In genomic region chr21:15617968-15618367, GRCh38 we compare ENCODE assay signal across 13 cellular contexts.
DNase-seq lines count a peak whose midpoint lies in the region; ATAC-seq, FAIRE-seq and TF ChIP-seq lines count a peak whose summit lies in the region.
"Had no signal": no experiment of that assay in that cellular context is flagged by ENCODE, and none has a peak within 500 bp of the region (broad histone marks: within the 10 kb centered on the region; RNA-seq: fewer than 3 reads in every experiment).

No MANE protein-coding gene starts in this region.

- DNase-seq in GM04503 (ENCODE audit: low read depth) (peak; percentile 56), RCC 7860 (ENCODE audit: low spot score) (peak; percentile 34), endothelial cell of umbilical vein (ENCODE audit: low read depth, low spot score) (peak; percentile 16), neural progenitor cell (ENCODE audit: low spot score) (peak; percentile 44), GDM1 (lab: John Stamatoyannopoulos, UW) (no peak), GM12891 (ENCODE audit: insufficient read length, low spot score) (no peak)
- DNase-seq: activated CD8-positive, alpha-beta memory T cell treated with anti-CD3 and anti-CD28 coated beads, Interleukin-2, amount 10 ng/mL, durations not matched to agents 7 days and 5 days; aorta; midbrain; T-helper 1 cell had no signal

- no peaks in the 10 kb centered on the region for H3K9me3 Mint-ChIP-seq in neural progenitor cell
- H3K9me3 Mint-ChIP-seq: stimulated activated memory B cell treated with anti-CD40 and anti-IgM and Interleukin-4, amounts not matched to agents 10 μg/mL and 1 μg/mL and 100 μg/mL, for 72 hours had no signal

- no peaks in the 10 kb centered on the region for H3K27me3 Mint-ChIP-seq in neural progenitor cell (ENCODE audit: insufficient read depth, low read depth)
- H3K27me3 Mint-ChIP-seq: activated CD8-positive, alpha-beta memory T cell treated with anti-CD3 and anti-CD28 coated beads, Interleukin-2, amount 10 ng/mL, durations not matched to agents 7 days and 5 days had no signal

- H3K36me3 Mint-ChIP-seq in neural progenitor cell = no peaks in the 10 kb centered on the region
- H3K36me3 Mint-ChIP-seq: activated CD8-positive, alpha-beta memory T cell treated with anti-CD3 and anti-CD28 coated beads, Interleukin-2, amount 10 ng/mL, durations not matched to agents 7 days and 5 days; stimulated activated memory B cell treated with anti-CD40 and anti-IgM and Interleukin-4, amounts not matched to agents 10 μg/mL and 1 μg/mL and 100 μg/mL, for 72 hours had no signal

- H3F3A ChIP-seq in neural progenitor cell (ENCODE audit: low read depth) = no peaks in the 10 kb centered on the region

- H3K4me1 ChIP-seq in endothelial cell of umbilical vein (ENCODE audit: control insufficient read depth, extremely low read depth, insufficient read depth, low read length) = peaks cover 5% of the 10 kb centered on the region
- peaks cover 10% of the 10 kb centered on the region for H3K4me1 ChIP-seq in neural progenitor cell

- no peak for FAIRE-seq in RCC 7860 (lab: Jason Lieb, UNC)
- peak; percentile 58 for FAIRE-seq in endothelial cell of umbilical vein (lab: Jason Lieb, UNC)
- no peak for FAIRE-seq in GM12891 (lab: Jason Lieb, UNC)

- no peaks in the 10 kb centered on the region for H3K9me1 ChIP-seq in endothelial cell of umbilical vein (replicated peaks; ENCODE audit: control insufficient read depth, extremely low read depth, insufficient read depth, low read length)

- H2AFZ ChIP-seq in endothelial cell of umbilical vein (ENCODE audit: low read depth, low read length) = no peak overlapping the region
- no peak overlapping the region for H2AFZ ChIP-seq in neural progenitor cell (replicated peaks)

- no peaks in the 10 kb centered on the region for H3K27me3 ChIP-seq in endothelial cell of umbilical vein (ENCODE audit: control insufficient read depth in 2 of 2, insufficient read depth in 2 of 2, low read length in 2 of 2)
- no peaks in the 10 kb centered on the region for H3K27me3 ChIP-seq in neural progenitor cell

- H3K27ac ChIP-seq in endothelial cell of umbilical vein (ENCODE audit: insufficient read depth, low read depth, low read length) (no peak overlapping the region), neural progenitor cell (no peak overlapping the region)

- H3K4me3 Mint-ChIP-seq in neural progenitor cell = no peak overlapping the region
- H3K4me3 Mint-ChIP-seq: activated CD8-positive, alpha-beta memory T cell treated with anti-CD3 and anti-CD28 coated beads, Interleukin-2, amount 10 ng/mL, durations not matched to agents 7 days and 5 days; stimulated activated memory B cell treated with anti-CD40 and anti-IgM and Interleukin-4, amounts not matched to agents 10 μg/mL and 1 μg/mL and 100 μg/mL, for 72 hours had no signal

- H3K4me3 ChIP-seq in endothelial cell of umbilical vein (replicated peaks in 1 of 3; ENCODE audit: insufficient read depth in 1 of 3, low read depth in 1 of 3, low read length in 3 of 3) (no peak overlapping the region), neural progenitor cell (no peak overlapping the region)

- H3K4me1 Mint-ChIP-seq in neural progenitor cell = peaks cover 8% of the 10 kb centered on the region
- H3K4me1 Mint-ChIP-seq: activated CD8-positive, alpha-beta memory T cell treated with anti-CD3 and anti-CD28 coated beads, Interleukin-2, amount 10 ng/mL, durations not matched to agents 7 days and 5 days; stimulated activated memory B cell treated with anti-CD40 and anti-IgM and Interleukin-4, amounts not matched to agents 10 μg/mL and 1 μg/mL and 100 μg/mL, for 72 hours had no signal

- intact Hi-C loops in endothelial cell of umbilical vein (cut with micrococcal nuclease) = no loop called here

- H3K4me2 ChIP-seq in endothelial cell of umbilical vein (ENCODE audit: insufficient read depth, low read length) (no peak overlapping the region), neural progenitor cell (peak overlapping the region; percentile 11)

- CTCF ChIA-PET in endothelial cell of umbilical vein (lab: Charles Lee) = no interaction called here

- BruUV-seq in endothelial cell of umbilical vein (replicated peaks; lab: Mats Ljungman, UMichigan) = no TSS peak

- dilution Hi-C loops in endothelial cell of umbilical vein (cut with MboI; ENCODE audit: extremely low pct_ligation_motif_present, low sequenced_read_pairs) = no loop called here

- no peak for TF ChIP-seq CTCF in endothelial cell of umbilical vein (IDR thresholded peaks at IDR 0.05; ENCODE audit: extremely low read depth in 1 of 2, insufficient read depth in 1 of 2, low read depth in 1 of 2, low read length in 2 of 2)
- TF ChIP-seq CTCF in neural progenitor cell (IDR thresholded peaks at IDR 0.05) = no peak

- no peaks in the 10 kb centered on the region for H3K36me3 ChIP-seq in endothelial cell of umbilical vein (ENCODE audit: control insufficient read depth in 2 of 2, extremely low read depth in 1 of 2, insufficient read depth in 2 of 2, low read length in 2 of 2)
- no peaks in the 10 kb centered on the region for H3K36me3 ChIP-seq in neural progenitor cell

- no peak overlapping the region for H3K9ac ChIP-seq in endothelial cell of umbilical vein (replicated peaks; ENCODE audit: extremely low read depth, insufficient read depth, low read length)
- no peak overlapping the region for H3K9ac ChIP-seq in neural progenitor cell

- H4K20me1 ChIP-seq in endothelial cell of umbilical vein (replicated peaks; ENCODE audit: control insufficient read depth, extremely low read depth, insufficient read depth, low read length) (no peaks in the 10 kb centered on the region), neural progenitor cell (ENCODE audit: low read depth) (no peaks in the 10 kb centered on the region)

- no peaks in the 10 kb centered on the region for H3K9me3 ChIP-seq in endothelial cell of umbilical vein (replicated peaks; ENCODE audit: control insufficient read depth, insufficient read depth, low read length)
- no peaks in the 10 kb centered on the region for H3K9me3 ChIP-seq in neural progenitor cell (ENCODE audit: low read depth)

- no peaks in the 10 kb centered on the region for H3K79me2 ChIP-seq in endothelial cell of umbilical vein (ENCODE audit: control insufficient read depth, insufficient read depth, low read length)
- no peaks in the 10 kb centered on the region for H3K79me2 ChIP-seq in neural progenitor cell (ENCODE audit: low read depth)

- no peak overlapping the region for H3K27ac Mint-ChIP-seq in neural progenitor cell
- H3K27ac Mint-ChIP-seq: activated CD8-positive, alpha-beta memory T cell treated with anti-CD3 and anti-CD28 coated beads, Interleukin-2, amount 10 ng/mL, durations not matched to agents 7 days and 5 days; stimulated activated memory B cell treated with anti-CD40 and anti-IgM and Interleukin-4, amounts not matched to agents 10 μg/mL and 1 μg/mL and 100 μg/mL, for 72 hours had no signal

- no peak for ATAC-seq in GM19023 (IDR thresholded peaks at IDR 0.05; ENCODE audit: unreplicated experiment)
- no peak for ATAC-seq in GM21717 (IDR thresholded peaks at IDR 0.05; ENCODE audit: unreplicated experiment)
- ATAC-seq: activated CD8-positive, alpha-beta memory T cell treated with anti-CD3 and anti-CD28 coated beads, Interleukin-2, amount 10 ng/mL, durations not matched to agents 7 days and 5 days; stimulated activated memory B cell treated with anti-CD40 and anti-IgM and Interleukin-4, amounts not matched to agents 10 μg/mL and 1 μg/mL and 100 μg/mL, for 72 hours had no signal

- POLR2A ChIA-PET in endothelial cell of umbilical vein (lab: Charles Lee) = no interaction called here

- TF ChIP-seq POLR2A in endothelial cell of umbilical vein (IDR thresholded peaks at IDR 0.05; ENCODE audit: low read depth, low read length) (no peak), GM12891 (IDR thresholded peaks at IDR 0.05; ENCODE audit: low read depth, low read length) (no peak)

TF ChIP-seq in endothelial cell of umbilical vein, 7 proteins besides CTCF, POLR2A, EP300 and RAD21:
- no peak for TF ChIP-seq MYC (IDR thresholded peaks at IDR 0.05; ENCODE audit: low read depth, low read length)
- TF ChIP-seq EZH2 (IDR thresholded peaks at IDR 0.05; ENCODE audit: borderline replicate concordance, low read depth, low read length, severe bottlenecking) = no peak
- TF ChIP-seq GATA2 (IDR thresholded peaks at IDR 0.05; ENCODE audit: insufficient read depth, insufficient read length, low read depth, low read length) = no peak
- TF ChIP-seq FOS (IDR thresholded peaks at IDR 0.05; ENCODE audit: borderline replicate concordance, insufficient read depth, low read length) = no peak
- TF ChIP-seq JUN (IDR thresholded peaks at IDR 0.05; ENCODE audit: borderline replicate concordance, insufficient read depth, insufficient read length, low read depth) = no peak
- TF ChIP-seq POLR2AphosphoS5 (IDR thresholded peaks at IDR 0.05; ENCODE audit: insufficient read depth, low read depth, low read length) = no peak
- TF ChIP-seq MAX (IDR thresholded peaks at IDR 0.05; ENCODE audit: insufficient read depth, insufficient read length) = no peak

TF ChIP-seq in GM12891, 5 proteins besides CTCF, POLR2A, EP300 and RAD21:
- TF ChIP-seq POU2F2 (IDR thresholded peaks at IDR 0.05; ENCODE audit: low read depth, low read length) (no peak), POLR2AphosphoS5 (IDR thresholded peaks at IDR 0.05; ENCODE audit: low read depth, low read length) (no peak), PAX5 (IDR thresholded peaks at IDR 0.05; ENCODE audit: insufficient read depth, low read length, severe bottlenecking) (no peak), SPI1 (IDR thresholded peaks at IDR 0.05; ENCODE audit: low read depth, low read length) (no peak), TAF1 (IDR thresholded peaks at IDR 0.05; ENCODE audit: low read depth, low read length) (no peak)

Comparison
In these comparisons a context has a peak if more than half of its experiments do, and no peak if none do; other contexts are left out.
1. DNase-seq: peak in GM04503 (single experiment), RCC 7860 (single experiment), endothelial cell of umbilical vein (single experiment) and neural progenitor cell (single experiment); none in GDM1 (single experiment) and GM12891 (single experiment).